ENCODE assay signal across 16 cellular contexts in the genomic region with DNA sequence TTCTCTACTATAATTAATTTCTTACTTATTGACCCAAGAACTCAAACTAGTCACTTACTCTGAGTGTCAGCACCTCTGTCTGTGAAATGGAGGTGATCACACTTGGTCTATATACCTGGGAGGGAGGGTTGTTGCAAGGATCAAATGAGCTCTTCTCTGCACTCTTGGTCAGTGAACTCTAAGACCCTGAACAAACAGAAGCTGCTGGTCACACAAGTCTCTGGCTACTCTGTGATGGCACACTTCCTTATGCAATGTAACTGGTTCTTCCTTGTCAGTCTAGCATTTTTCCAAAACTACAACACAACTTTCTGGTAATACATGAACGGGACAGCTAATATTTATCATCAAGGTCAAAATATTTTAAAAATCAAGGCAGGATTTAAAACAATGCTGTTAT.
"Had no signal": no experiment of that assay in that cellular context is flagged by ENCODE, and none has a peak within 500 bp of the region (broad histone marks: within the 10 kb centered on the region; RNA-seq: fewer than 3 reads in every experiment).

No MANE protein-coding gene starts in this region.

- H3K9me3 ChIP-seq: left ventricle myocardium inferior, right atrium auricular region, upper lobe of left lung had no signal

- H3K4me3 ChIP-seq: left ventricle myocardium inferior, right atrium auricular region, upper lobe of left lung had no signal

- DNase-seq: activated CD4-positive, alpha-beta T cell treated with anti-CD3 and anti-CD28 coated beads for 1 hour; activated CD4-positive, alpha-beta T cell treated with anti-CD3 and anti-CD28 coated beads, Interleukin-2, amount 50 U/mL, for 4 hours; activated naive CD4-positive, alpha-beta T cell treated with anti-CD3 and anti-CD28 coated beads, Interleukin-2, amount 10 ng/mL, durations not matched to agents 7 days and 5 days; activated T-cell treated with anti-CD3 and anti-CD28 coated beads for 4 hours; amygdala; effector memory CD4-positive, alpha-beta T cell; left ventricle myocardium inferior; mesenchymal stem cell; occipital lobe; small intestine; stimulated activated CD4-positive, alpha-beta T cell treated with anti-CD3 and anti-CD28 coated beads, Interleukin-4, amount 100 ng/mL, for 4 hours; stimulated activated CD8-positive, alpha-beta memory T cell treated with anti-CD3 and anti-CD28 coated beads, Interleukin-4, amount 100 ng/mL, for 48 hours; upper lobe of left lung had no signal

- FAIRE-seq: keratinocyte, small intestine had no signal

- H3K27me3 ChIP-seq: right atrium auricular region, upper lobe of left lung had no signal

- H3K27ac ChIP-seq: epithelial cell of prostate, left ventricle myocardium inferior, right atrium auricular region, upper lobe of left lung had no signal
